18 cellular contexts compared by ENCODE assay signal in the genomic region with DNA sequence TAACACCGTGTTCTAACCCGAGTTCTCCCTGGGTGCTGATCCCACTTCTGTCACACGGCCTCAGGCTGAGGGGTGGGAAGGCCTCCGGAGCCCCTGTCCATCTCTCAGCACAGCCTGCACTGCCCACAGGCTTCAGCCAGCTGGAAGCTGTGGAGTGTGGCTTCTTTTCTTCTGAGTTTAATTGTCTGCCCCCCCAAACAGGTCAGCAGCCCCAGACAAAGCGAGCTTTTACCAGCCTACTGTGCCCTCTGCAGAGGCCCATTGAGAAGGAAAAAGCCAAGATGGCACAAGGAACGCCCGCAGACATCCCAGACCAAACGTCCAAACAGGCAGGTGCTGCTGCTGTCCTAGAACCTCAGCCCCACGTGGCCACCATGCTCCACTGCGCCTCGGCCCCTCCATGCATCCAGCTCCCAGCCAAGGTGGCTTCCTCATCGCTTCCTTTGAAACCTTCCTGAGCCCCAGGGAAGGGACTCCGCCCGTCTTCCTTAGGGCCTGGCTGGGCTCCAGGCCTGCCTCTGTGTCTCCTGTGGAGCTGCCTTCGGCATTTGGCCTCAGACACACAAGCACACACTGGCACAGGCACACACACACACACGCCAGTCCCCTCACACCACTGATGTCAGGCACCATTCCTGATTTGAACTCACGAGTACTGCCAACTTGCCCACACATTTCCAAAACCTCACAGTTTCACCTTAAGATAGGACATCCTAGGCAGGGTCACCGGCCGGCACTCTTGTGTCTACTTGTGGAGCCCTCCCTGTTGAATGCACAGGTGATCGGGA. TPM values are rescaled to one million over a fixed set of nuclear protein-coding genes. Genes with fewer than 3 reads are reported as not detected.
A peak's percentile ranks its signal among the peaks of the same experiment; 100 is the strongest.
DNase-seq lines count a peak whose midpoint lies in the region; ATAC-seq and TF ChIP-seq lines count a peak whose summit lies in the region.
"Had no signal": no experiment of that assay in that cellular context is flagged by ENCODE, and none has a peak within 500 bp of the region (broad histone marks: within the 10 kb centered on the region; RNA-seq: fewer than 3 reads in every experiment).

No MANE protein-coding gene starts in this region.

- no peak overlapping the region for H3K27ac ChIP-seq in CD4-positive, CD25-positive, alpha-beta regulatory T cell (ENCODE audit: insufficient read depth, low read length, poor library complexity, severe bottlenecking)
- H3K27ac ChIP-seq in prostate gland, result peak overlapping the region; percentile 12 to 27
- H3K27ac ChIP-seq: brain microvascular endothelial cell, epithelial cell of prostate had no signal

- TF ChIP-seq POLR2A in prostate gland (IDR thresholded peaks at IDR 0.05), result no peak

- peaks cover 0 to 37% (median 10%) of the 10 kb centered on the region in 4 donors for H3K4me1 Mint-ChIP-seq in CD4-positive, CD25-positive, alpha-beta regulatory T cell

- H3K9me3 Mint-ChIP-seq in CD4-positive, CD25-positive, alpha-beta regulatory T cell, result no peaks in the 10 kb centered on the region
- H3K9me3 Mint-ChIP-seq: naive thymus-derived CD4-positive, alpha-beta T cell had no signal

- peaks cover 8% of the 10 kb centered on the region for H3K36me3 ChIP-seq in CD4-positive, CD25-positive, alpha-beta regulatory T cell (ENCODE audit: control insufficient read depth, insufficient read depth, low read length)
- no peaks in the 10 kb centered on the region for H3K36me3 ChIP-seq in prostate gland

- WGBS in prostate gland, result 59% methylated on average over 20 of the region's 20 CpGs

- no peak for TF ChIP-seq CTCF in prostate gland (IDR thresholded peaks at IDR 0.05)

- no peak for DNase-seq in CD4-positive, CD25-positive, alpha-beta regulatory T cell
- peak; percentile 44 for DNase-seq in left cardiac atrium
- DNase-seq in prostate gland (ENCODE audit: low spot score), result no peak
- DNase-seq in NCI-H526 treated with DMSO at 0.1 percent for 48 hours (lab: John Stamatoyannopoulos, UW), result no peak
- no peak for DNase-seq in effector CD4-positive, alpha-beta T cell
- DNase-seq: activated CD4-positive, CD25-positive, alpha-beta regulatory T cell; activated T-cell treated with anti-CD3 and anti-CD28 coated beads, Interleukin-2, amount 50 U/mL, for 1 hour; brain microvascular endothelial cell; C1 segment of cervical spinal cord; naive thymus-derived CD4-positive, alpha-beta T cell; NCI-H1048; NCI-H82; SK-N-SH; stimulated activated CD8-positive, alpha-beta memory T cell treated with anti-CD3 and anti-CD28 coated beads, Interleukin-4, amount 100 ng/mL, for 48 hours had no signal

- peaks cover 35% of the 10 kb centered on the region for H3K4me1 ChIP-seq in CD4-positive, CD25-positive, alpha-beta regulatory T cell (ENCODE audit: control insufficient read depth, insufficient read depth, low read length, poor library complexity, severe bottlenecking)
- peaks cover 10% of the 10 kb centered on the region for H3K4me1 ChIP-seq in prostate gland (replicated peaks)

- peak overlapping the region; percentile 18 to 80 (median 80) for H3K27ac Mint-ChIP-seq in CD4-positive, CD25-positive, alpha-beta regulatory T cell

- ATAC-seq in CD4-positive, CD25-positive, alpha-beta regulatory T cell (ENCODE audit: low read depth in 2 of 2), result no peak
- peak in 1 of 2 donors; percentile 3 for ATAC-seq in left cardiac atrium
- no peak for ATAC-seq in GM21825 (IDR thresholded peaks at IDR 0.05; ENCODE audit: unreplicated experiment)
- no peak for ATAC-seq in GM19397 (IDR thresholded peaks at IDR 0.05; ENCODE audit: unreplicated experiment)

- intact Hi-C loops in left cardiac atrium (cut with DNase I), result no loop called here
- intact Hi-C loops in prostate gland (cut with DNase I), result no loop called here

- no peaks in the 10 kb centered on the region for H3K27me3 ChIP-seq in CD4-positive, CD25-positive, alpha-beta regulatory T cell (ENCODE audit: control insufficient read depth, insufficient read depth, low read length)
- H3K27me3 ChIP-seq in prostate gland (replicated peaks; ENCODE audit: insufficient read depth), result no peaks in the 10 kb centered on the region
- H3K27me3 ChIP-seq: brain microvascular endothelial cell had no signal

- no peak overlapping the region for H3K4me3 ChIP-seq in CD4-positive, CD25-positive, alpha-beta regulatory T cell (ENCODE audit: low read depth, low read length)
- no peak overlapping the region for H3K4me3 ChIP-seq in prostate gland

- TF ChIP-seq EP300 in Ishikawa (IDR thresholded peaks at IDR 0.05; ENCODE audit: borderline replicate concordance), result peak; percentile 60; the same call in 1 of the 2 replicates

- no peaks in the 10 kb centered on the region for H3K36me3 Mint-ChIP-seq in CD4-positive, CD25-positive, alpha-beta regulatory T cell

- TF ChIP-seq RAD21 in Ishikawa (IDR thresholded peaks at IDR 0.05; ENCODE audit: low read depth), result no peak

- H3K9me3 ChIP-seq in CD4-positive, CD25-positive, alpha-beta regulatory T cell (ENCODE audit: control insufficient read depth in 2 of 2, low read length in 2 of 2), result no peaks in the 10 kb centered on the region
- H3K9me3 ChIP-seq in prostate gland, result no peaks in the 10 kb centered on the region
- H3K9me3 ChIP-seq: SK-N-SH had no signal

- H3K4me3 Mint-ChIP-seq in CD4-positive, CD25-positive, alpha-beta regulatory T cell, result peak overlapping the region in 2 of 4 donors; percentile 29 to 41

- H3K27me3 Mint-ChIP-seq in CD4-positive, CD25-positive, alpha-beta regulatory T cell, result no peaks in the 10 kb centered on the region
- H3K27me3 Mint-ChIP-seq: naive thymus-derived CD4-positive, alpha-beta T cell had no signal

TF ChIP-seq in Ishikawa, 13 proteins besides CTCF, POLR2A, EP300 and RAD21:
- no peak for TF ChIP-seq EGR1 (IDR thresholded peaks at IDR 0.05)
- peak; percentile 64; the same call in 1 of the 2 replicates for TF ChIP-seq TCF12 (IDR thresholded peaks at IDR 0.05; ENCODE audit: low read depth)
- TF ChIP-seq, protein P1, sequence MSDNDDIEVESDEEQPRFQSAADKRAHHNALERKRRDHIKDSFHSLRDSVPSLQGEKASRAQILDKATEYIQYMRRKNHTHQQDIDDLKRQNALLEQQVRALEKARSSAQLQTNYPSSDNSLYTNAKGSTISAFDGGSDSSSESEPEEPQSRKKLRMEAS (IDR thresholded peaks at IDR 0.05), result peak; percentile 88
- peak; percentile 84 for TF ChIP-seq NFIC (IDR thresholded peaks at IDR 0.05)
- TF ChIP-seq TEAD4 (IDR thresholded peaks at IDR 0.05), result 0 out of 2 replicates have a peak, but pooled peaks have one; percentile 19
- TF ChIP-seq YY1 (IDR thresholded peaks at IDR 0.05; ENCODE audit: low read depth), result 0 out of 2 replicates have a peak, but pooled peaks have one; percentile 38
- TF ChIP-seq, protein P2, sequence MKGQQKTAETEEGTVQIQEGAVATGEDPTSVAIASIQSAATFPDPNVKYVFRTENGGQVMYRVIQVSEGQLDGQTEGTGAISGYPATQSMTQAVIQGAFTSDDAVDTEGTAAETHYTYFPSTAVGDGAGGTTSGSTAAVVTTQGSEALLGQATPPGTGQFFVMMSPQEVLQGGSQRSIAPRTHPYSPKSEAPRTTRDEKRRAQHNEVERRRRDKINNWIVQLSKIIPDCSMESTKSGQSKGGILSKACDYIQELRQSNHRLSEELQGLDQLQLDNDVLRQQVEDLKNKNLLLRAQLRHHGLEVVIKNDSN (IDR thresholded peaks at IDR 0.05), result peak; percentile 84
- TF ChIP-seq TAF1 (IDR thresholded peaks at IDR 0.05; ENCODE audit: low read depth), result no peak
- TF ChIP-seq FOXM1 (IDR thresholded peaks at IDR 0.05; ENCODE audit: borderline replicate concordance, low read depth), result no peak
- TF ChIP-seq CREB1 (IDR thresholded peaks at IDR 0.05; ENCODE audit: low read depth), result no peak
- TF ChIP-seq, protein P3, sequence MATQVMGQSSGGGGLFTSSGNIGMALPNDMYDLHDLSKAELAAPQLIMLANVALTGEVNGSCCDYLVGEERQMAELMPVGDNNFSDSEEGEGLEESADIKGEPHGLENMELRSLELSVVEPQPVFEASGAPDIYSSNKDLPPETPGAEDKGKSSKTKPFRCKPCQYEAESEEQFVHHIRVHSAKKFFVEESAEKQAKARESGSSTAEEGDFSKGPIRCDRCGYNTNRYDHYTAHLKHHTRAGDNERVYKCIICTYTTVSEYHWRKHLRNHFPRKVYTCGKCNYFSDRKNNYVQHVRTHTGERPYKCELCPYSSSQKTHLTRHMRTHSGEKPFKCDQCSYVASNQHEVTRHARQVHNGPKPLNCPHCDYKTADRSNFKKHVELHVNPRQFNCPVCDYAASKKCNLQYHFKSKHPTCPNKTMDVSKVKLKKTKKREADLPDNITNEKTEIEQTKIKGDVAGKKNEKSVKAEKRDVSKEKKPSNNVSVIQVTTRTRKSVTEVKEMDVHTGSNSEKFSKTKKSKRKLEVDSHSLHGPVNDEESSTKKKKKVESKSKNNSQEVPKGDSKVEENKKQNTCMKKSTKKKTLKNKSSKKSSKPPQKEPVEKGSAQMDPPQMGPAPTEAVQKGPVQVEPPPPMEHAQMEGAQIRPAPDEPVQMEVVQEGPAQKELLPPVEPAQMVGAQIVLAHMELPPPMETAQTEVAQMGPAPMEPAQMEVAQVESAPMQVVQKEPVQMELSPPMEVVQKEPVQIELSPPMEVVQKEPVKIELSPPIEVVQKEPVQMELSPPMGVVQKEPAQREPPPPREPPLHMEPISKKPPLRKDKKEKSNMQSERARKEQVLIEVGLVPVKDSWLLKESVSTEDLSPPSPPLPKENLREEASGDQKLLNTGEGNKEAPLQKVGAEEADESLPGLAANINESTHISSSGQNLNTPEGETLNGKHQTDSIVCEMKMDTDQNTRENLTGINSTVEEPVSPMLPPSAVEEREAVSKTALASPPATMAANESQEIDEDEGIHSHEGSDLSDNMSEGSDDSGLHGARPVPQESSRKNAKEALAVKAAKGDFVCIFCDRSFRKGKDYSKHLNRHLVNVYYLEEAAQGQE (IDR thresholded peaks at IDR 0.05; ENCODE audit: low read depth), result no peak
- TF ChIP-seq CEBPB (IDR thresholded peaks at IDR 0.05), result no peak

RNA-seq across cellular contexts. Expression of a gene that starts 1.7 kb away (rescaled TPM):
- 87.8 TPM for total RNA-seq in CD4-positive, CD25-positive, alpha-beta regulatory T cell
- 10 to 100 TPM; 55.7 to 70.1 (median 66.8) TPM for polyA plus RNA-seq in CD4-positive, CD25-positive, alpha-beta regulatory T cell
- total RNA-seq in left cardiac atrium, result 10 to 100 TPM; 36.6 to 44.0 TPM
- total RNA-seq in prostate gland, result 10 to 100 TPM; 39.3 to 46.5 TPM
